ENCODE assay signal across 1 cellular context in the genomic region with DNA sequence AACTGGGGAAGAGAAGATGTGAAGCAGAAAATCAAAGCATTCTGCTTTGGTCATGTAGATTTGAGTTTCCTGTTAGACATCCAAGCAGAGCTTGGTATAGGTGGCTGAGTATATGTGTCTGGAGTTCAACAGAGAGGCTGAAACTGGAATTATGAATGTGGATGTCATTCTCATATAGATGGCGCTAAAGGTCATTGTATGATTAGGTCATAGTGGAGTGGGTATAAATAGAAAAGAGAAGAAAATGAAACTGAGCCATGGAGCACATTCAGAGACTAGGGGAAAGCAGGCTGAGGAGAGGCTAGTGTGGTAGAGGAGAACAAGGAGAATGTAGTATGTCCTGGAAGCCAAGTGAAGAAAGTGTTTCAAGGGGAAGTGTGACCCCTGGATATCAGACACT.
TF ChIP-seq lines count a peak whose summit lies in the region.

No MANE protein-coding gene starts in this region.

TF ChIP-seq in GM23338, 12 proteins besides CTCF, POLR2A, EP300 and RAD21 (continued from another document):
- TF ChIP-seq, protein P1, sequence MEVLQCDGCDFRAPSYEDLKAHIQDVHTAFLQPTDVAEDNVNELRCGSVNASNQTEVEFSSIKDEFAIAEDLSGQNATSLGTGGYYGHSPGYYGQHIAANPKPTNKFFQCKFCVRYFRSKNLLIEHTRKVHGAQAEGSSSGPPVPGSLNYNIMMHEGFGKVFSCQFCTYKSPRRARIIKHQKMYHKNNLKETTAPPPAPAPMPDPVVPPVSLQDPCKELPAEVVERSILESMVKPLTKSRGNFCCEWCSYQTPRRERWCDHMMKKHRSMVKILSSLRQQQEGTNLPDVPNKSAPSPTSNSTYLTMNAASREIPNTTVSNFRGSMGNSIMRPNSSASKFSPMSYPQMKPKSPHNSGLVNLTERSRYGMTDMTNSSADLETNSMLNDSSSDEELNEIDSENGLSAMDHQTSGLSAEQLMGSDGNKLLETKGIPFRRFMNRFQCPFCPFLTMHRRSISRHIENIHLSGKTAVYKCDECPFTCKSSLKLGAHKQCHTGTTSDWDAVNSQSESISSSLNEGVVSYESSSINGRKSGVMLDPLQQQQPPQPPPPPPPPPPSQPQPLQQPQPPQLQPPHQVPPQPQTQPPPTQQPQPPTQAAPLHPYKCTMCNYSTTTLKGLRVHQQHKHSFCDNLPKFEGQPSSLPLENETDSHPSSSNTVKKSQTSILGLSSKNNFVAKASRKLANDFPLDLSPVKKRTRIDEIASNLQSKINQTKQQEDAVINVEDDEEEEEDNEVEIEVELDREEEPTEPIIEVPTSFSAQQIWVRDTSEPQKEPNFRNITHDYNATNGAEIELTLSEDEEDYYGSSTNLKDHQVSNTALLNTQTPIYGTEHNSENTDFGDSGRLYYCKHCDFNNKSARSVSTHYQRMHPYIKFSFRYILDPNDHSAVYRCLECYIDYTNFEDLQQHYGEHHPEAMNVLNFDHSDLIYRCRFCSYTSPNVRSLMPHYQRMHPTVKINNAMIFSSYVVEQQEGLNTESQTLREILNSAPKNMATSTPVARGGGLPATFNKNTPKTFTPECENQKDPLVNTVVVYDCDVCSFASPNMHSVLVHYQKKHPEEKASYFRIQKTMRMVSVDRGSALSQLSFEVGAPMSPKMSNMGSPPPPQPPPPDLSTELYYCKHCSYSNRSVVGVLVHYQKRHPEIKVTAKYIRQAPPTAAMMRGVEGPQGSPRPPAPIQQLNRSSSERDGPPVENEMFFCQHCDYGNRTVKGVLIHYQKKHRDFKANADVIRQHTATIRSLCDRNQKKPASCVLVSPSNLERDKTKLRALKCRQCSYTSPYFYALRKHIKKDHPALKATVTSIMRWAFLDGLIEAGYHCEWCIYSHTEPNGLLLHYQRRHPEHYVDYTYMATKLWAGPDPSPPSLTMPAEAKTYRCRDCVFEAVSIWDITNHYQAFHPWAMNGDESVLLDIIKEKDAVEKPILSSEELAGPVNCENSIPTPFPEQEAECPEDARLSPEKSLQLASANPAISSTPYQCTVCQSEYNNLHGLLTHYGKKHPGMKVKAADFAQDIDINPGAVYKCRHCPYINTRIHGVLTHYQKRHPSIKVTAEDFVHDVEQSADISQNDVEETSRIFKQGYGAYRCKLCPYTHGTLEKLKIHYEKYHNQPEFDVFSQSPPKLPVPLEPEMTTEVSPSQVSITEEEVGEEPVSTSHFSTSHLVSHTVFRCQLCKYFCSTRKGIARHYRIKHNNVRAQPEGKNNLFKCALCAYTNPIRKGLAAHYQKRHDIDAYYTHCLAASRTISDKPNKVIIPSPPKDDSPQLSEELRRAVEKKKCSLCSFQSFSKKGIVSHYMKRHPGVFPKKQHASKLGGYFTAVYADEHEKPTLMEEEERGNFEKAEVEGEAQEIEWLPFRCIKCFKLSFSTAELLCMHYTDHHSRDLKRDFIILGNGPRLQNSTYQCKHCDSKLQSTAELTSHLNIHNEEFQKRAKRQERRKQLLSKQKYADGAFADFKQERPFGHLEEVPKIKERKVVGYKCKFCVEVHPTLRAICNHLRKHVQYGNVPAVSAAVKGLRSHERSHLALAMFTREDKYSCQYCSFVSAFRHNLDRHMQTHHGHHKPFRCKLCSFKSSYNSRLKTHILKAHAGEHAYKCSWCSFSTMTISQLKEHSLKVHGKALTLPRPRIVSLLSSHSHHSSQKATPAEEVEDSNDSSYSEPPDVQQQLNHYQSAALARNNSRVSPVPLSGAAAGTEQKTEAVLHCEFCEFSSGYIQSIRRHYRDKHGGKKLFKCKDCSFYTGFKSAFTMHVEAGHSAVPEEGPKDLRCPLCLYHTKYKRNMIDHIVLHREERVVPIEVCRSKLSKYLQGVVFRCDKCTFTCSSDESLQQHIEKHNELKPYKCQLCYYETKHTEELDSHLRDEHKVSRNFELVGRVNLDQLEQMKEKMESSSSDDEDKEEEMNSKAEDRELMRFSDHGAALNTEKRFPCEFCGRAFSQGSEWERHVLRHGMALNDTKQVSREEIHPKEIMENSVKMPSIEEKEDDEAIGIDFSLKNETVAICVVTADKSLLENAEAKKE (CRISPR knock-in tag; IDR thresholded peaks at IDR 0.05), result no peak
- TF ChIP-seq, protein P2, sequence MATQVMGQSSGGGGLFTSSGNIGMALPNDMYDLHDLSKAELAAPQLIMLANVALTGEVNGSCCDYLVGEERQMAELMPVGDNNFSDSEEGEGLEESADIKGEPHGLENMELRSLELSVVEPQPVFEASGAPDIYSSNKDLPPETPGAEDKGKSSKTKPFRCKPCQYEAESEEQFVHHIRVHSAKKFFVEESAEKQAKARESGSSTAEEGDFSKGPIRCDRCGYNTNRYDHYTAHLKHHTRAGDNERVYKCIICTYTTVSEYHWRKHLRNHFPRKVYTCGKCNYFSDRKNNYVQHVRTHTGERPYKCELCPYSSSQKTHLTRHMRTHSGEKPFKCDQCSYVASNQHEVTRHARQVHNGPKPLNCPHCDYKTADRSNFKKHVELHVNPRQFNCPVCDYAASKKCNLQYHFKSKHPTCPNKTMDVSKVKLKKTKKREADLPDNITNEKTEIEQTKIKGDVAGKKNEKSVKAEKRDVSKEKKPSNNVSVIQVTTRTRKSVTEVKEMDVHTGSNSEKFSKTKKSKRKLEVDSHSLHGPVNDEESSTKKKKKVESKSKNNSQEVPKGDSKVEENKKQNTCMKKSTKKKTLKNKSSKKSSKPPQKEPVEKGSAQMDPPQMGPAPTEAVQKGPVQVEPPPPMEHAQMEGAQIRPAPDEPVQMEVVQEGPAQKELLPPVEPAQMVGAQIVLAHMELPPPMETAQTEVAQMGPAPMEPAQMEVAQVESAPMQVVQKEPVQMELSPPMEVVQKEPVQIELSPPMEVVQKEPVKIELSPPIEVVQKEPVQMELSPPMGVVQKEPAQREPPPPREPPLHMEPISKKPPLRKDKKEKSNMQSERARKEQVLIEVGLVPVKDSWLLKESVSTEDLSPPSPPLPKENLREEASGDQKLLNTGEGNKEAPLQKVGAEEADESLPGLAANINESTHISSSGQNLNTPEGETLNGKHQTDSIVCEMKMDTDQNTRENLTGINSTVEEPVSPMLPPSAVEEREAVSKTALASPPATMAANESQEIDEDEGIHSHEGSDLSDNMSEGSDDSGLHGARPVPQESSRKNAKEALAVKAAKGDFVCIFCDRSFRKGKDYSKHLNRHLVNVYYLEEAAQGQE (IDR thresholded peaks at IDR 0.05; ENCODE audit: unreplicated experiment), result no peak
- TF ChIP-seq JUNB (IDR thresholded peaks at IDR 0.05; ENCODE audit: unreplicated experiment), result no peak
